2 cellular contexts compared by ENCODE assay signal in genomic region chr19:10768369-10768768, GRCh38.
TF ChIP-seq lines count a peak whose summit lies in the region.

No MANE protein-coding gene starts in this region.

TF ChIP-seq in liver, 16 proteins besides CTCF, POLR2A, EP300 and RAD21 (continued from another document):
- TF ChIP-seq ZBTB33 (IDR thresholded peaks at IDR 0.05) (no peak), ATF3 (IDR thresholded peaks at IDR 0.05) (no peak), NR2F2 (IDR thresholded peaks at IDR 0.05) (no peak), HNF4G (IDR thresholded peaks at IDR 0.05) (no peak), TAF1 (conservative IDR thresholded peaks at IDR 0.05) (no peak), JUND (IDR thresholded peaks at IDR 0.05) (no peak), YY1 (IDR thresholded peaks at IDR 0.05) (no peak), MAX (IDR thresholded peaks at IDR 0.05) (no peak), RXRA (IDR thresholded peaks at IDR 0.05) (no peak), REST (IDR thresholded peaks at IDR 0.05) (no peak), SP1 (IDR thresholded peaks at IDR 0.05) (no peak)

TF ChIP-seq in HepG2, 621 proteins besides CTCF, POLR2A, EP300 and RAD21 (continued from another document):
- TF ChIP-seq ZNF784 (CRISPR knock-in tag; IDR thresholded peaks at IDR 0.05; ENCODE audit: borderline replicate concordance), result no peak
- TF ChIP-seq PTBP1 (IDR thresholded peaks at IDR 0.05; ENCODE audit: low read depth, low read length, poor library complexity, severe bottlenecking), result no peak
- no peak for TF ChIP-seq ZNF350 (CRISPR knock-in tag; IDR thresholded peaks at IDR 0.05; ENCODE audit: borderline replicate concordance, low read depth)
- TF ChIP-seq ZNF101 (CRISPR knock-in tag; IDR thresholded peaks at IDR 0.05; ENCODE audit: borderline replicate concordance, low read depth), result no peak
- TF ChIP-seq ZBTB21 (CRISPR knock-in tag; IDR thresholded peaks at IDR 0.05), result no peak
- TF ChIP-seq IRX3 (CRISPR knock-in tag; IDR thresholded peaks at IDR 0.05; ENCODE audit: borderline replicate concordance, low read depth), result no peak
- no peak for TF ChIP-seq ZNF460 (CRISPR knock-in tag; IDR thresholded peaks at IDR 0.05; ENCODE audit: borderline replicate concordance)
- TF ChIP-seq KLF15 (CRISPR knock-in tag; IDR thresholded peaks at IDR 0.05; ENCODE audit: borderline replicate concordance), result no peak
- TF ChIP-seq ZSCAN22 (CRISPR knock-in tag; IDR thresholded peaks at IDR 0.05), result no peak
- no peak for TF ChIP-seq GABPB1 (CRISPR knock-in tag; IDR thresholded peaks at IDR 0.05)
- no peak for TF ChIP-seq ZNF790 (CRISPR knock-in tag; IDR thresholded peaks at IDR 0.05; ENCODE audit: borderline replicate concordance)
- no peak for TF ChIP-seq NFIB (CRISPR knock-in tag; IDR thresholded peaks at IDR 0.05; ENCODE audit: borderline replicate concordance)
- no peak for TF ChIP-seq RFXANK (CRISPR knock-in tag; IDR thresholded peaks at IDR 0.05)
